26 cellular contexts compared by ENCODE assay signal in the genomic region with DNA sequence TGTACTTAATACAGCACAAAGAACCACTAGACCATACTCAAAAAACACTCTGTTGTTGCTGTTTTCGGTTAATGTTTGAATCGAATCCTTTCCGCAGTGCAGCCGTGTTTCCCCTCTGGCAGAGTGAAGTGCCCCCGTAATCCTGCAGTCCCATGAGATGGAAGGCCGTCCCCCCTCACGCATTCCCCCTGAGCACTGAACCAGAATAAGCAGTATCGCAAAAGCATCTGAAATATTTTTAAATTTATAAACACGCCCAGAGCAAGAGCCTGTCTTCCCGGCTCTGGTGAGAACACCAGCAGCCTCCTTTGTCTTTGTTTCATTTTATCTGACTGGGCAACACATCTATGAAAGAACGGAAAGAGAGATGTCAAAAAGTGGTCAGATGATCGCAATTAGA.
DNase-seq lines count a peak whose midpoint lies in the region; TF ChIP-seq lines count a peak whose summit lies in the region.
"Had no signal": no experiment of that assay in that cellular context is flagged by ENCODE, and none has a peak within 500 bp of the region (broad histone marks: within the 10 kb centered on the region; RNA-seq: fewer than 3 reads in every experiment).

No MANE protein-coding gene starts in this region.

- no peak for TF ChIP-seq CTCF in neural progenitor cell (IDR thresholded peaks at IDR 0.05)

- H3K79me2 ChIP-seq in neural progenitor cell (ENCODE audit: low read depth): no peaks in the 10 kb centered on the region

- no peak overlapping the region for H3K9ac ChIP-seq in neural progenitor cell

- H3K27me3 Mint-ChIP-seq in neural progenitor cell (ENCODE audit: insufficient read depth, low read depth): peaks cover 4% of the 10 kb centered on the region
- peaks cover 18% of the 10 kb centered on the region for H3K27me3 Mint-ChIP-seq in activated T-cell treated with anti-CD3 and anti-CD28 coated beads, Interleukin-2, amount 50 U/mL, for 24 hours

- H3K4me2 ChIP-seq in neural progenitor cell: no peak overlapping the region

- H3K9me3 Mint-ChIP-seq in neural progenitor cell: no peaks in the 10 kb centered on the region
- H3K9me3 Mint-ChIP-seq in activated T-cell treated with anti-CD3 and anti-CD28 coated beads, Interleukin-2, amount 50 U/mL, for 24 hours: no peaks in the 10 kb centered on the region
- H3K9me3 Mint-ChIP-seq: activated CD4-positive, alpha-beta T cell treated with anti-CD3 and anti-CD28 coated beads, Interleukin-2, amount 10 ng/mL, durations not matched to agents 7 days and 5 days; immature natural killer cell; stimulated activated memory B cell treated with anti-CD40 and anti-IgM and Interleukin-4, amounts not matched to agents 10 μg/mL and 1 μg/mL and 100 μg/mL, for 72 hours had no signal

- H3K4me1 ChIP-seq in neural progenitor cell: peaks cover 11% of the 10 kb centered on the region
- H3K4me1 ChIP-seq: esophagus muscularis mucosa had no signal

- no peaks in the 10 kb centered on the region for H3K36me3 ChIP-seq in neural progenitor cell
- H3K36me3 ChIP-seq: cardiac muscle cell, esophagus muscularis mucosa, ovary, WERI-Rb-1 had no signal

- peak; percentile 21 for DNase-seq in DMS79 treated with DMSO at 0.1 percent for 48 hours (lab: John Stamatoyannopoulos, UW)
- DNase-seq in DMS79 (lab: John Stamatoyannopoulos, UW): no peak
- DNase-seq in fibroblast of peridontal ligament (ENCODE audit: extremely low read depth): peak; percentile 45
- DNase-seq in neural progenitor cell (ENCODE audit: low spot score): peak; percentile 16
- no peak for DNase-seq in stimulated activated CD4-positive, alpha-beta T cell treated with anti-CD3 and anti-CD28 coated beads, Interleukin-4, amount 100 ng/mL, for 24 hours
- DNase-seq in NCI-H2081 (lab: John Stamatoyannopoulos, UW): no peak
- no peak for DNase-seq in OCI-M1 (lab: John Stamatoyannopoulos, UW)
- DNase-seq in activated T-cell treated with anti-CD3 and anti-CD28 coated beads, Interleukin-2, amount 50 U/mL, for 24 hours: no peak
- DNase-seq: activated CD4-positive, alpha-beta T cell treated with anti-CD3 and anti-CD28 coated beads, Interleukin-2, amount 10 ng/mL, durations not matched to agents 7 days and 5 days; activated T-cell treated with anti-CD3 and anti-CD28 coated beads, Interleukin-2, amount 50 U/mL, for 48 hours; hypothalamus; immature natural killer cell; left ventricle myocardium superior; naive B cell; NCI-H1694 treated with DMSO at 0.1 percent for 48 hours; NCI-H524 treated with DMSO at 0.1 percent for 48 hours; ovary; SIG-M5; stimulated activated CD4-positive, alpha-beta T cell treated with anti-CD3 and anti-CD28 coated beads, Interleukin-4, amount 100 ng/mL, for 4 hours; T1000; WERI-Rb-1 had no signal

- no peak overlapping the region for H3K27ac ChIP-seq in neural progenitor cell
- H3K27ac ChIP-seq: 22Rv1, cardiac muscle cell, coronary artery, esophagus muscularis mucosa, ovary, WERI-Rb-1 had no signal

- no peaks in the 10 kb centered on the region for H4K20me1 ChIP-seq in neural progenitor cell (ENCODE audit: low read depth)

- peak overlapping the region; percentile 2 for H3K4me3 Mint-ChIP-seq in neural progenitor cell
- no peak overlapping the region for H3K4me3 Mint-ChIP-seq in activated T-cell treated with anti-CD3 and anti-CD28 coated beads, Interleukin-2, amount 50 U/mL, for 24 hours
- H3K4me3 Mint-ChIP-seq: activated CD4-positive, alpha-beta T cell treated with anti-CD3 and anti-CD28 coated beads, Interleukin-2, amount 10 ng/mL, durations not matched to agents 7 days and 5 days; immature natural killer cell; stimulated activated memory B cell treated with anti-CD40 and anti-IgM and Interleukin-4, amounts not matched to agents 10 μg/mL and 1 μg/mL and 100 μg/mL, for 72 hours had no signal

- no peak overlapping the region for H3K4me3 ChIP-seq in neural progenitor cell
- H3K4me3 ChIP-seq: cardiac muscle cell, coronary artery, esophagus muscularis mucosa, ovary had no signal

- H3K4me1 Mint-ChIP-seq in neural progenitor cell: peaks cover 22% of the 10 kb centered on the region
- H3K4me1 Mint-ChIP-seq in activated T-cell treated with anti-CD3 and anti-CD28 coated beads, Interleukin-2, amount 50 U/mL, for 24 hours (ENCODE audit: low read depth): no peaks in the 10 kb centered on the region
- H3K4me1 Mint-ChIP-seq: activated CD4-positive, alpha-beta T cell treated with anti-CD3 and anti-CD28 coated beads, Interleukin-2, amount 10 ng/mL, durations not matched to agents 7 days and 5 days; immature natural killer cell; naive B cell; stimulated activated memory B cell treated with anti-CD40 and anti-IgM and Interleukin-4, amounts not matched to agents 10 μg/mL and 1 μg/mL and 100 μg/mL, for 72 hours had no signal

- H3K27ac Mint-ChIP-seq in neural progenitor cell: peak overlapping the region; percentile 61
- H3K27ac Mint-ChIP-seq in activated T-cell treated with anti-CD3 and anti-CD28 coated beads, Interleukin-2, amount 50 U/mL, for 24 hours: no peak overlapping the region
- H3K27ac Mint-ChIP-seq: activated CD4-positive, alpha-beta T cell treated with anti-CD3 and anti-CD28 coated beads, Interleukin-2, amount 10 ng/mL, durations not matched to agents 7 days and 5 days; immature natural killer cell; naive B cell; stimulated activated memory B cell treated with anti-CD40 and anti-IgM and Interleukin-4, amounts not matched to agents 10 μg/mL and 1 μg/mL and 100 μg/mL, for 72 hours had no signal

- no peaks in the 10 kb centered on the region for H3K9me3 ChIP-seq in neural progenitor cell (ENCODE audit: low read depth)
- H3K9me3 ChIP-seq: esophagus muscularis mucosa, ovary had no signal

- H2AFZ ChIP-seq in neural progenitor cell (replicated peaks): peak overlapping the region; percentile 73

- no peaks in the 10 kb centered on the region for H3K27me3 ChIP-seq in neural progenitor cell
- H3K27me3 ChIP-seq: ovary had no signal

- no peaks in the 10 kb centered on the region for H3F3A ChIP-seq in neural progenitor cell (ENCODE audit: low read depth)

- no peaks in the 10 kb centered on the region for H3K36me3 Mint-ChIP-seq in neural progenitor cell
- H3K36me3 Mint-ChIP-seq in activated T-cell treated with anti-CD3 and anti-CD28 coated beads, Interleukin-2, amount 50 U/mL, for 24 hours (ENCODE audit: low read depth): no peaks in the 10 kb centered on the region
- H3K36me3 Mint-ChIP-seq: immature natural killer cell; naive B cell; stimulated activated memory B cell treated with anti-CD40 and anti-IgM and Interleukin-4, amounts not matched to agents 10 μg/mL and 1 μg/mL and 100 μg/mL, for 72 hours had no signal

Comparison
In these comparisons a context has a peak if more than half of its experiments do, and no peak if none do; other contexts are left out.
1. DNase-seq: peak in DMS79 treated with DMSO at 0.1 percent for 48 hours (single experiment), fibroblast of peridontal ligament (single experiment) and neural progenitor cell (single experiment); none in DMS79 (single experiment), stimulated activated CD4-positive, alpha-beta T cell treated with anti-CD3 and anti-CD28 coated beads, Interleukin-4, amount 100 ng/mL, for 24 hours (single experiment), NCI-H2081 (0 of 2), OCI-M1 (single experiment) and activated T-cell treated with anti-CD3 and anti-CD28 coated beads, Interleukin-2, amount 50 U/mL, for 24 hours (single experiment).